In genomic region chr11:131895865-131896264, GRCh38 we compare ENCODE assay signal across 19 cellular contexts.
"Had no signal": no experiment of that assay in that cellular context is flagged by ENCODE, and none has a peak within 500 bp of the region (broad histone marks: within the 10 kb centered on the region; RNA-seq: fewer than 3 reads in every experiment).

No MANE protein-coding gene starts in this region.

- H3K4me1 ChIP-seq: adrenal gland, body of pancreas, right lobe of liver, suprapubic skin, upper lobe of left lung had no signal

- H3K27ac ChIP-seq: adrenal gland, body of pancreas, ovary, right lobe of liver, suprapubic skin, upper lobe of left lung had no signal

- H3K4me3 ChIP-seq: adrenal gland, body of pancreas, ovary, right lobe of liver, suprapubic skin, upper lobe of left lung had no signal

- H3K27me3 ChIP-seq: adrenal gland, body of pancreas, ovary, right lobe of liver, suprapubic skin, upper lobe of left lung had no signal

- H3K27me3 Mint-ChIP-seq: activated CD4-positive, alpha-beta T cell treated with anti-CD3 and anti-CD28 coated beads, Interleukin-2, amount 10 ng/mL, durations not matched to agents 24 days and 14 days; central memory CD8-positive, alpha-beta T cell had no signal

- H3K9me3 Mint-ChIP-seq: activated CD4-positive, alpha-beta T cell treated with anti-CD3 and anti-CD28 coated beads, Interleukin-2, amount 10 ng/mL, durations not matched to agents 24 days and 14 days; dendritic cell treated with granulocyte-macrophage colony-stimulating factor and Interleukin-4, amounts not matched to agents 40 ng/mL and 50 ng/mL, for 4 days; neural crest cell; stimulated activated naive CD8-positive, alpha-beta T cell treated with anti-CD3 and anti-CD28 coated beads, Interleukin-15, Interleukin-2, amounts not matched to agents 100 ng/mL and 50 ng/mL, for 24 hours had no signal

- H3K4me1 Mint-ChIP-seq: activated CD4-positive, alpha-beta T cell treated with anti-CD3 and anti-CD28 coated beads, Interleukin-2, amount 10 ng/mL, durations not matched to agents 24 days and 14 days; activated naive CD4-positive, alpha-beta T cell treated with anti-CD3 and anti-CD28 coated beads, Interleukin-2, amount 50 U/mL, for 24 hours; central memory CD8-positive, alpha-beta T cell; neural crest cell had no signal

- ATAC-seq: activated CD8-positive, alpha-beta T cell treated with anti-CD3 and anti-CD28 coated beads, Interleukin-2, amount 10 ng/mL, durations not matched to agents 7 days and 5 days; left lobe of liver; right lobe of liver had no signal

- H3K27ac Mint-ChIP-seq: activated CD4-positive, alpha-beta T cell treated with anti-CD3 and anti-CD28 coated beads, Interleukin-2, amount 10 ng/mL, durations not matched to agents 24 days and 14 days; activated CD8-positive, alpha-beta T cell treated with anti-CD3 and anti-CD28 coated beads, Interleukin-2, amount 10 ng/mL, durations not matched to agents 7 days and 5 days; activated naive CD4-positive, alpha-beta T cell treated with anti-CD3 and anti-CD28 coated beads, Interleukin-2, amount 50 U/mL, for 24 hours; dendritic cell treated with granulocyte-macrophage colony-stimulating factor and Interleukin-4, amounts not matched to agents 40 ng/mL and 50 ng/mL, for 4 days; stimulated activated naive CD8-positive, alpha-beta T cell treated with anti-CD3 and anti-CD28 coated beads, Interleukin-15, Interleukin-2, amounts not matched to agents 100 ng/mL and 50 ng/mL, for 24 hours had no signal

- H3K36me3 ChIP-seq: adrenal gland, ovary, right lobe of liver, suprapubic skin, upper lobe of left lung had no signal

- DNase-seq: activated CD4-positive, alpha-beta T cell treated with anti-CD3 and anti-CD28 coated beads, Interleukin-2, amount 10 ng/mL, durations not matched to agents 24 days and 14 days; activated CD4-positive, CD25-positive, alpha-beta regulatory T cell; activated CD8-positive, alpha-beta memory T cell treated with anti-CD3 and anti-CD28 coated beads, Interleukin-2, amount 50 U/mL, for 4 hours; activated CD8-positive, alpha-beta T cell treated with anti-CD3 and anti-CD28 coated beads, Interleukin-2, amount 10 ng/mL, durations not matched to agents 7 days and 5 days; activated effector memory CD4-positive, alpha-beta T cell treated with anti-CD3 and anti-CD28 coated beads, Interleukin-2, amount 50 U/mL, for 16 hours; activated T-cell treated with anti-CD3 and anti-CD28 coated beads, Interleukin-2, amount 50 U/mL, for 48 hours; adrenal gland; body of pancreas; effector memory CD4-positive, alpha-beta T cell; ovary; right lobe of liver; upper lobe of left lung had no signal

- H3K4me3 Mint-ChIP-seq: activated CD4-positive, alpha-beta T cell treated with anti-CD3 and anti-CD28 coated beads, Interleukin-2, amount 10 ng/mL, durations not matched to agents 24 days and 14 days; activated CD8-positive, alpha-beta T cell treated with anti-CD3 and anti-CD28 coated beads, Interleukin-2, amount 10 ng/mL, durations not matched to agents 7 days and 5 days; activated naive CD4-positive, alpha-beta T cell treated with anti-CD3 and anti-CD28 coated beads, Interleukin-2, amount 50 U/mL, for 24 hours; central memory CD8-positive, alpha-beta T cell; dendritic cell treated with granulocyte-macrophage colony-stimulating factor and Interleukin-4, amounts not matched to agents 40 ng/mL and 50 ng/mL, for 4 days; neural crest cell; stimulated activated naive CD8-positive, alpha-beta T cell treated with anti-CD3 and anti-CD28 coated beads, Interleukin-15, Interleukin-2, amounts not matched to agents 100 ng/mL and 50 ng/mL, for 24 hours had no signal

- H3K9me3 ChIP-seq: adrenal gland, body of pancreas, ovary, right lobe of liver, suprapubic skin, upper lobe of left lung had no signal

- H3K36me3 Mint-ChIP-seq: activated naive CD4-positive, alpha-beta T cell treated with anti-CD3 and anti-CD28 coated beads, Interleukin-2, amount 50 U/mL, for 24 hours had no signal
